Comparison of ENCODE assay signal across 13 cellular contexts in the genomic region with DNA sequence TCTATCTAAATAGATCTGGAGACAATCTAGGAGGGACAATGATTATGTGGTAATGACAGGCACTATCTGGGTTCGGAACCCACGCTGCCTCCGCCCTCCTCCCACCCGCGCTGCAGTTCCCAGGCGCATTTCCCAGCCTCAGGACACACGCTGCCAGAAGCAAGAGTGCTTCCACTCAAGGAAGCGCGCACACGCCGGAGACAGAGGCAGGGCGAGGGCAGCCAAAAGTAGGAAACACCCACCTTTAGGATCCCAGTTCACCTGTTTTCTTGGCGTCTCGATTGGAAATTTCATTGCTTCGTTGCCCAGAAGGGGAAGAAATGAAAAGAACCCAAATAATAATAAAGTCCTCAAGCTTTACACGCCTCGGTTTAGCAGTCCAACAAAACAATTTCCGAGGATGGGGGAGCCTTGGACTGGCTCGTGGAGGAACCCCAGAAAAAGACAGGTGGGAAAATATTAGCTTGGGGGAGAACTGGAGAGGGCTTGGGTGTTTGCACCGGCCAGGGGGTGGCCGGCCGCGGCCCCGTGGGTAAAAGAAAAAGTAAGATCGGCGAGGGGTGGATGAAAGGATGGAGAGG. TPM values are rescaled to one million over a fixed set of nuclear protein-coding genes. Genes with fewer than 3 reads are reported as not detected.
DNase-seq lines count a peak whose midpoint lies in the region; ATAC-seq, FAIRE-seq and TF ChIP-seq lines count a peak whose summit lies in the region.
"Had no signal": no experiment of that assay in that cellular context is flagged by ENCODE, and none has a peak within 500 bp of the region (broad histone marks: within the 10 kb centered on the region; RNA-seq: fewer than 3 reads in every experiment).

No MANE protein-coding gene starts in this region.

- no peak overlapping the region for H3K9ac ChIP-seq in HepG2 (ENCODE audit: insufficient read depth, low read depth, low read length)
- no peak overlapping the region for H3K9ac ChIP-seq in adipocyte (ENCODE audit: low read length)
- no peak overlapping the region for H3K9ac ChIP-seq in kidney (ENCODE audit: low read length in 2 of 2)

- POLR2A ChIA-PET in HepG2 (lab: Yijun Ruan, JAX): no interaction called here

- H3K9me3 ChIP-seq in HepG2 (ENCODE audit: low read length) (no peaks in the 10 kb centered on the region), right lobe of liver (no peaks in the 10 kb centered on the region), adipocyte (ENCODE audit: control insufficient read depth, low read length) (no peaks in the 10 kb centered on the region), kidney (ENCODE audit: control insufficient read depth in 1 of 2, low read length in 2 of 2) (no peaks in the 10 kb centered on the region), vagina (no peaks in the 10 kb centered on the region), Peyer's patch (no peaks in the 10 kb centered on the region)

- no peaks in the 10 kb centered on the region for H3K4me1 Mint-ChIP-seq in activated T-helper 17 cell treated with anti-CD3 and anti-CD28 coated beads, Interleukin-2, amount 50 U/mL, for 72 hours

- H3K4me2 ChIP-seq in HepG2 (ENCODE audit: low read depth, low read length): peak overlapping the region; percentile 32; the same call in 1 of the 2 replicates

- DNase-seq in HepG2 (ENCODE audit: low spot score) (no peak), right lobe of liver (no peak), adipocyte (ENCODE audit: low read depth) (no peak), kidney (no peak), vagina (ENCODE audit: extremely low spot score in 2 of 2) (no peak), Peyer's patch (no peak)
- DNase-seq: activated effector memory CD4-positive, alpha-beta T cell treated with anti-CD3 and anti-CD28 coated beads, Interleukin-2, amount 50 U/mL, for 16 hours; NCI-H2029 treated with DMSO at 0.1 percent for 48 hours; stimulated activated naive CD4-positive, alpha-beta T cell treated with Interleukin-2 at 50 U/mL for 16 hours had no signal

- WGBS in HepG2 (ENCODE audit: low lambda C conversion rate): 31% methylated on average over 25 of the region's 26 CpGs
- 4% methylated on average over 23 of the region's 26 CpGs for WGBS in right lobe of liver (ENCODE audit: insufficient coverage, low coverage, low lambda C conversion rate, missing lambda C conversion rate)

- no TSS peak for BruUV-seq in HepG2 (replicated peaks; lab: Mats Ljungman, UMichigan)

- H3K4me3 Mint-ChIP-seq in activated T-helper 17 cell treated with anti-CD3 and anti-CD28 coated beads, Interleukin-2, amount 50 U/mL, for 72 hours: no peak overlapping the region

- no peak for TF ChIP-seq RAD21 in HepG2 (CRISPR knock-in tag; IDR thresholded peaks at IDR 0.05)

- H3K4me3 ChIP-seq in HepG2 (replicated peaks in 1 of 3; ENCODE audit: insufficient read depth in 1 of 3, low read depth in 2 of 3, low read length in 3 of 3) (peak overlapping the region in 1 of 3 experiments; percentile 50; a peak in 1 of 6 replicates), right lobe of liver (peak overlapping the region in 1 of 3 donors; percentile 14), adipocyte (ENCODE audit: low read length) (peak overlapping the region; percentile 27), kidney (ENCODE audit: low read length in 2 of 2) (peak overlapping the region; percentile 21 to 26), vagina (peak overlapping the region; percentile 21 to 31), Peyer's patch (peak overlapping the region in 1 of 4 donors; percentile 44)

- H3K27ac ChIP-seq in HepG2 (ENCODE audit: extremely low read length, insufficient read depth, low read length): no peak overlapping the region
- no peak overlapping the region for H3K27ac ChIP-seq in right lobe of liver
- H3K27ac ChIP-seq in kidney (ENCODE audit: low read depth in 2 of 2, low read length in 2 of 2): no peak overlapping the region
- H3K27ac ChIP-seq in vagina: no peak overlapping the region
- no peak overlapping the region for H3K27ac ChIP-seq in Peyer's patch

- no peak for ATAC-seq in HepG2
- no peak for ATAC-seq in right lobe of liver
- ATAC-seq in activated T-helper 17 cell treated with anti-CD3 and anti-CD28 coated beads, Interleukin-2, amount 50 U/mL, for 72 hours (replicated peaks): no peak
- no peak for ATAC-seq in GM21423 (IDR thresholded peaks at IDR 0.05; ENCODE audit: unreplicated experiment)

- no peak overlapping the region for H2AFZ ChIP-seq in HepG2 (ENCODE audit: low read length)

- H3K9me3 Mint-ChIP-seq in activated T-helper 17 cell treated with anti-CD3 and anti-CD28 coated beads, Interleukin-2, amount 50 U/mL, for 72 hours: no peaks in the 10 kb centered on the region

- no peak overlapping the region for H3K27ac Mint-ChIP-seq in activated T-helper 17 cell treated with anti-CD3 and anti-CD28 coated beads, Interleukin-2, amount 50 U/mL, for 72 hours

- H3K36me3 ChIP-seq in HepG2 (replicated peaks in 1 of 2; ENCODE audit: control insufficient read depth in 1 of 2, insufficient read depth in 2 of 2, low read length in 2 of 2) (no peaks in the 10 kb centered on the region), right lobe of liver (no peaks in the 10 kb centered on the region), adipocyte (ENCODE audit: control insufficient read depth, insufficient read depth, low read length, severe bottlenecking) (no peaks in the 10 kb centered on the region), kidney (ENCODE audit: control insufficient read depth in 1 of 2, insufficient read depth in 2 of 2, low read length in 2 of 2) (no peaks in the 10 kb centered on the region), vagina (no peaks in the 10 kb centered on the region), Peyer's patch (no peaks in the 10 kb centered on the region)

- in situ Hi-C loops in HepG2 (cut with HindIII; ENCODE audit: extremely low pct_ligation_motif_present, low pct_unique_long_range_greater_than_20kb): no loop called here

- no peaks in the 10 kb centered on the region for H3K36me3 Mint-ChIP-seq in activated T-helper 17 cell treated with anti-CD3 and anti-CD28 coated beads, Interleukin-2, amount 50 U/mL, for 72 hours (ENCODE audit: low read depth)

- intact Hi-C loops in HepG2 (cut with micrococcal nuclease; ENCODE audit: unreplicated experiment): no loop called here
- intact Hi-C loops in right lobe of liver (cut with DNase I): no loop called here
- intact Hi-C loops in kidney (cut with DNase I): no loop called here
- intact Hi-C loops in vagina (cut with DNase I): no loop called here

- TF ChIP-seq CTCF in HepG2 (CRISPR knock-in tag; IDR thresholded peaks at IDR 0.05) (no peak), right lobe of liver (IDR thresholded peaks at IDR 0.05) (no peak), kidney (IDR thresholded peaks at IDR 0.05; ENCODE audit: borderline replicate concordance, extremely low read depth, insufficient read depth) (no peak), vagina (IDR thresholded peaks at IDR 0.05) (no peak), Peyer's patch (IDR thresholded peaks at IDR 0.05) (no peak)

- TF ChIP-seq POLR2A in HepG2 (IDR thresholded peaks at IDR 0.05; ENCODE audit: insufficient read depth in 1 of 2, low read depth in 2 of 2, low read length in 2 of 2) (no peak), right lobe of liver (IDR thresholded peaks at IDR 0.05) (no peak), vagina (IDR thresholded peaks at IDR 0.05) (no peak), Peyer's patch (IDR thresholded peaks at IDR 0.05) (no peak)

- no peaks in the 10 kb centered on the region for H4K20me1 ChIP-seq in HepG2 (ENCODE audit: insufficient read depth, low read length)

- H3K27me3 ChIP-seq in HepG2 (ENCODE audit: control insufficient read depth in 1 of 2, insufficient read depth in 2 of 2, low read length in 2 of 2) (peaks cover 5 to 74% of the 10 kb centered on the region in 2 experiments; a peak in 4 of 5 replicates), right lobe of liver (peaks cover 0 to 12% of the 10 kb centered on the region in 2 donors), adipocyte (replicated peaks; ENCODE audit: control insufficient read depth, insufficient read depth, low read length) (peaks cover 85% of the 10 kb centered on the region), vagina (no peaks in the 10 kb centered on the region), Peyer's patch (peaks cover 0 to 11% of the 10 kb centered on the region in 2 donors)

- H3K4me1 ChIP-seq in HepG2 (ENCODE audit: insufficient read depth, low read length) (0 out of 2 replicates have a peak, but pooled peaks cover 8% of the 10 kb centered on the region), right lobe of liver (peaks cover 0 to 11% (median 0%) of the 10 kb centered on the region in 4 donors), adipocyte (ENCODE audit: control insufficient read depth, insufficient read depth, low read length) (peaks cover 3% of the 10 kb centered on the region), kidney (ENCODE audit: control insufficient read depth in 1 of 2, insufficient read depth in 1 of 2, low read depth in 1 of 2, low read length in 2 of 2) (no peaks in the 10 kb centered on the region), vagina (peaks cover 15% of the 10 kb centered on the region), Peyer's patch (peaks cover 0 to 23% (median 6%) of the 10 kb centered on the region in 4 donors)

- no peaks in the 10 kb centered on the region for H3K79me2 ChIP-seq in HepG2 (ENCODE audit: insufficient read depth, low read length)

- CTCF ChIA-PET in HepG2 (lab: Yijun Ruan, JAX; ENCODE audit: low intra/inter-chr PET ratio, low total read pairs): no interaction called here

- FAIRE-seq in HepG2 (lab: Jason Lieb, UNC) (no peak), kidney (lab: Jason Lieb, UNC) (no peak)

- TF ChIP-seq EP300 in HepG2 (IDR thresholded peaks at IDR 0.05; ENCODE audit: low read depth in 2 of 2, low read length in 2 of 2): no peak
- no peak for TF ChIP-seq EP300 in HepG2 (CRISPR knock-in tag; IDR thresholded peaks at IDR 0.05; ENCODE audit: borderline replicate concordance)

- H3K27me3 Mint-ChIP-seq in activated T-helper 17 cell treated with anti-CD3 and anti-CD28 coated beads, Interleukin-2, amount 50 U/mL, for 72 hours: peaks cover 32% of the 10 kb centered on the region

RNA-seq across cellular contexts. Expression of a gene that starts 0.5 kb away (rescaled TPM):
- total RNA-seq in HepG2 (2016; rRNA removed; fragmentation: Illumina TruSeq; extraction: Trizol) (not detected in 2 replicates), right lobe of liver (not detected), kidney (0.54 TPM), vagina (0.25 TPM), Peyer's patch (1 to 10 TPM in 3 of 4 donors, under 1 TPM in 1; 0.70 to 9.9 (median 5.2) TPM)
- not detected in 2 replicates for total RNA-seq in HepG2 (2016; cell fraction: cytosol; rRNA removed; fragmentation: Illumina TruSeq; extraction: Trizol; ENCODE audit: low read depth)
- total RNA-seq in HepG2 (2016; cell fraction: insoluble cytoplasmic fraction; rRNA removed; fragmentation: Illumina TruSeq; extraction: Trizol): not detected in 2 replicates
- not detected in 2 replicates for total RNA-seq in HepG2 (2016; cell fraction: membrane; rRNA removed; fragmentation: Illumina TruSeq; extraction: Trizol)
- total RNA-seq in HepG2 (2016; cell fraction: nucleus; rRNA removed; fragmentation: Illumina TruSeq; extraction: Trizol): not detected in 2 replicates
- polyA plus RNA-seq in HepG2 (2011; rRNA removed) (not detected in 2 replicates), kidney (ENCODE audit: insufficient read depth, low read depth, low replicate concordance) (1.1 TPM)
- not detected in 2 replicates for polyA plus RNA-seq in HepG2 (2011; cell fraction: cytosol; rRNA removed)
- polyA plus RNA-seq in HepG2 (2011; cell fraction: nucleus; rRNA removed): not detected in 2 replicates
- not detected in 2 replicates for polyA plus RNA-seq in HepG2 (2012)
- polyA plus RNA-seq in HepG2 (2016; cell fraction: cytosol; fragmentation: Illumina TruSeq; extraction: Trizol; ENCODE audit: low read depth): not detected in 2 replicates
- polyA plus RNA-seq in HepG2 (2016; cell fraction: insoluble cytoplasmic fraction; fragmentation: Illumina TruSeq; extraction: Trizol; ENCODE audit: low read depth): not detected in 2 replicates
- not detected in 2 replicates for polyA plus RNA-seq in HepG2 (2016; cell fraction: membrane; fragmentation: Illumina TruSeq; extraction: Trizol; ENCODE audit: low read depth)
- polyA plus RNA-seq in HepG2 (2016; cell fraction: nucleus; fragmentation: Illumina TruSeq; extraction: Trizol; ENCODE audit: insufficient read depth, low read depth): not detected in 2 replicates
- not detected in 2 replicates for polyA minus RNA-seq in HepG2 (2011; rRNA and poly(A)+ RNA removed; ENCODE audit: low replicate concordance)
- not detected in 2 replicates for polyA minus RNA-seq in HepG2 (2011; cell fraction: cytosol; rRNA and poly(A)+ RNA removed)
- not detected in 2 replicates for polyA minus RNA-seq in HepG2 (2011; cell fraction: nucleus; rRNA and poly(A)+ RNA removed)
- total RNA-seq in activated T-helper 17 cell treated with anti-CD3 and anti-CD28 coated beads, Interleukin-2, amount 50 U/mL, for 72 hours: not detected
- total RNA-seq: posterior vena cava; T-helper 1 cell treated with Interleukin-12 subunit alpha and Interleukin-12 subunit beta and Interleukin-4 antibody, amounts not matched to agents 30 ng/mL and 1 ng/mL, for 36 hours had no signal
